29 cellular contexts compared by ENCODE assay signal in the genomic region with DNA sequence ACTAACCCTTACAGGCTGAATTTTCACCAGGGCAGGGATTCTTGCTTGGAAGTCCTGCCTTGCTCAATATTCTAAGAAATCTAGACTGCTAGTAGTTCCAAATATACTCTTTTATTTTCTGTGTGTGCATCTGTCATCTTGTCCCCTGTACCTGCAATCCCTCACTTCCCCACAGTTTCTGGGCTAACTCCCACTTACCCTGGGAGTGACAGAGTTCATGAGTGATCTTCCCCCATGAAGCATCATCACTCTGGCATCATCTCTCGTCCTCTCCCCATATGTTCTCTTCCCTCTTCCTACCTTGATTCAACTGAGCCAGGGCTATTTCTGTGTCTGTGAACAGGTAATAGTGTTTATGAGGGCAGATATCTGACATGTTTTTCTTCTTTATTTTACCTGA.
"Had no signal": no experiment of that assay in that cellular context is flagged by ENCODE, and none has a peak within 500 bp of the region (broad histone marks: within the 10 kb centered on the region; RNA-seq: fewer than 3 reads in every experiment).

No MANE protein-coding gene starts in this region.

- H3K4me3 ChIP-seq: stomach, suprapubic skin, testis, thoracic aorta, thyroid gland, tibial artery, tibial nerve, transverse colon, upper lobe of left lung, upper lobe of right lung, uterus, vagina had no signal

- H3K36me3 ChIP-seq: uterus had no signal

- H3K27ac Mint-ChIP-seq: stimulated activated effector memory CD8-positive, alpha-beta T cell treated with anti-CD3 and anti-CD28 coated beads, Interleukin-12 subunit alpha, Interleukin-12 subunit beta, amount 100 ng/mL, for 72 hours; stimulated activated memory B cell treated with anti-CD40 and anti-IgM and Interleukin-4, amounts not matched to agents 10 μg/mL and 1 μg/mL and 100 μg/mL, for 72 hours; stimulated activated naive B cell treated with anti-CD40 and anti-IgM and Interleukin-4, amounts not matched to agents 10 μg/mL and 1 μg/mL and 100 μg/mL, for 72 hours; stimulated activated naive CD8-positive, alpha-beta T cell treated with anti-CD3 and anti-CD28 coated beads, Interleukin-15, amount 100 ng/mL, for 72 hours; stimulated activated naive CD8-positive, alpha-beta T cell treated with anti-CD3 and anti-CD28 coated beads, Interleukin-15, Interleukin-2, amounts not matched to agents 100 ng/mL and 50 ng/mL, for 24 hours; type B pancreatic cell had no signal

- H3K27me3 Mint-ChIP-seq: stimulated activated memory B cell treated with anti-CD40 and anti-IgM and Interleukin-4, amounts not matched to agents 10 μg/mL and 1 μg/mL and 100 μg/mL, for 72 hours; stimulated activated naive B cell treated with anti-CD40 and anti-IgM and Interleukin-4, amounts not matched to agents 10 μg/mL and 1 μg/mL and 100 μg/mL, for 72 hours; stimulated activated naive CD8-positive, alpha-beta T cell treated with anti-CD3 and anti-CD28 coated beads, Interleukin-15, amount 100 ng/mL, for 72 hours; stimulated activated naive CD8-positive, alpha-beta T cell treated with anti-CD3 and anti-CD28 coated beads, Interleukin-15, Interleukin-2, amounts not matched to agents 100 ng/mL and 50 ng/mL, for 24 hours; type B pancreatic cell had no signal

- H3K4me3 Mint-ChIP-seq: stimulated activated effector memory CD8-positive, alpha-beta T cell treated with anti-CD3 and anti-CD28 coated beads, Interleukin-12 subunit alpha, Interleukin-12 subunit beta, amount 100 ng/mL, for 72 hours; stimulated activated memory B cell treated with anti-CD40 and anti-IgM and Interleukin-4, amounts not matched to agents 10 μg/mL and 1 μg/mL and 100 μg/mL, for 72 hours; stimulated activated naive B cell treated with anti-CD40 and anti-IgM and Interleukin-4, amounts not matched to agents 10 μg/mL and 1 μg/mL and 100 μg/mL, for 72 hours; stimulated activated naive CD8-positive, alpha-beta T cell treated with anti-CD3 and anti-CD28 coated beads, Interleukin-15, amount 100 ng/mL, for 72 hours; stimulated activated naive CD8-positive, alpha-beta T cell treated with anti-CD3 and anti-CD28 coated beads, Interleukin-15, Interleukin-2, amounts not matched to agents 100 ng/mL and 50 ng/mL, for 24 hours; type B pancreatic cell had no signal

- ATAC-seq: stimulated activated effector memory CD8-positive, alpha-beta T cell treated with anti-CD3 and anti-CD28 coated beads, Interleukin-12 subunit alpha, Interleukin-12 subunit beta, amount 100 ng/mL, for 72 hours; stimulated activated memory B cell treated with anti-CD40 and anti-IgM and Interleukin-4, amounts not matched to agents 10 μg/mL and 1 μg/mL and 100 μg/mL, for 72 hours; stimulated activated naive B cell treated with anti-CD40 and anti-IgM and Interleukin-4, amounts not matched to agents 10 μg/mL and 1 μg/mL and 100 μg/mL, for 72 hours; stimulated activated naive CD8-positive, alpha-beta T cell treated with anti-CD3 and anti-CD28 coated beads, Interleukin-15, amount 100 ng/mL, for 72 hours; stimulated activated naive CD8-positive, alpha-beta T cell treated with anti-CD3 and anti-CD28 coated beads, Interleukin-15, Interleukin-2, amounts not matched to agents 100 U/mL and 50 U/mL, for 24 hours; upper lobe of right lung had no signal

- H3K9me3 ChIP-seq: suprapubic skin, testis, thoracic aorta, thyroid gland, tibial artery, tibial nerve, transverse colon, upper lobe of left lung, upper lobe of right lung, uterus, vagina had no signal

- H3K9me3 Mint-ChIP-seq: stimulated activated memory B cell treated with anti-CD40 and anti-IgM and Interleukin-4, amounts not matched to agents 10 μg/mL and 1 μg/mL and 100 μg/mL, for 72 hours; stimulated activated naive CD8-positive, alpha-beta T cell treated with anti-CD3 and anti-CD28 coated beads, Interleukin-15, Interleukin-2, amounts not matched to agents 100 ng/mL and 50 ng/mL, for 24 hours had no signal

- DNase-seq: stimulated activated CD4-positive, alpha-beta T cell treated with anti-CD3 and anti-CD28 coated beads, Interleukin-2, amount 100 ng/mL, for 48 hours; stimulated activated CD4-positive, alpha-beta T cell treated with anti-CD3 and anti-CD28 coated beads, Interleukin-4, amount 100 ng/mL, for 1 hour; stimulated activated CD4-positive, alpha-beta T cell treated with anti-CD3 and anti-CD28 coated beads, Interleukin-4, amount 100 ng/mL, for 24 hours; stimulated activated CD4-positive, alpha-beta T cell treated with anti-CD3 and anti-CD28 coated beads, Interleukin-4, amount 100 ng/mL, for 4 hours; stimulated activated CD8-positive, alpha-beta memory T cell treated with anti-CD3 and anti-CD28 coated beads, Interleukin-4, amount 100 ng/mL, for 48 hours; stimulated activated naive B cell treated with anti-CD40 and anti-IgM and Interleukin-4, amounts not matched to agents 10 μg/mL and 1 μg/mL and 100 μg/mL, for 72 hours; stimulated activated naive CD4-positive, alpha-beta T cell; stimulated activated naive CD4-positive, alpha-beta T cell treated with Interleukin-2 at 50 U/mL for 16 hours; stimulated activated naive CD8-positive, alpha-beta T cell treated with anti-CD3 and anti-CD28 coated beads, Interleukin-15, amount 100 ng/mL, for 72 hours; stimulated activated naive CD8-positive, alpha-beta T cell treated with anti-CD3 and anti-CD28 coated beads, Interleukin-15, Interleukin-2, amounts not matched to agents 100 U/mL and 50 U/mL, for 24 hours; stomach; substantia nigra; testis; thyroid gland; tibial artery; transverse colon; trophoblast cell; upper lobe of left lung; upper lobe of right lung; uterus had no signal

- H3K4me1 ChIP-seq: stomach, suprapubic skin, testis, thyroid gland, tibial artery, tibial nerve, transverse colon, upper lobe of left lung, upper lobe of right lung, uterus, vagina had no signal

- H3K36me3 Mint-ChIP-seq: stimulated activated effector memory CD8-positive, alpha-beta T cell treated with anti-CD3 and anti-CD28 coated beads, Interleukin-12 subunit alpha, Interleukin-12 subunit beta, amount 100 ng/mL, for 72 hours; stimulated activated memory B cell treated with anti-CD40 and anti-IgM and Interleukin-4, amounts not matched to agents 10 μg/mL and 1 μg/mL and 100 μg/mL, for 72 hours; stimulated activated naive B cell treated with anti-CD40 and anti-IgM and Interleukin-4, amounts not matched to agents 10 μg/mL and 1 μg/mL and 100 μg/mL, for 72 hours had no signal

- H3K27me3 ChIP-seq: stomach, suprapubic skin, testis, thyroid gland, tibial artery, tibial nerve, transverse colon, upper lobe of left lung, upper lobe of right lung, uterus, vagina had no signal

- H3K4me1 Mint-ChIP-seq: stimulated activated effector memory CD8-positive, alpha-beta T cell treated with anti-CD3 and anti-CD28 coated beads, Interleukin-12 subunit alpha, Interleukin-12 subunit beta, amount 100 ng/mL, for 72 hours; stimulated activated memory B cell treated with anti-CD40 and anti-IgM and Interleukin-4, amounts not matched to agents 10 μg/mL and 1 μg/mL and 100 μg/mL, for 72 hours; stimulated activated naive B cell treated with anti-CD40 and anti-IgM and Interleukin-4, amounts not matched to agents 10 μg/mL and 1 μg/mL and 100 μg/mL, for 72 hours; stimulated activated naive CD8-positive, alpha-beta T cell treated with anti-CD3 and anti-CD28 coated beads, Interleukin-15, amount 100 ng/mL, for 72 hours had no signal

- H3K27ac ChIP-seq: stomach, suprapubic skin, testis, thoracic aorta, thyroid gland, tibial artery, tibial nerve, transverse colon, upper lobe of left lung, upper lobe of right lung, uterus, vagina had no signal

- FAIRE-seq: urothelium cell line had no signal
